In the genomic region with DNA sequence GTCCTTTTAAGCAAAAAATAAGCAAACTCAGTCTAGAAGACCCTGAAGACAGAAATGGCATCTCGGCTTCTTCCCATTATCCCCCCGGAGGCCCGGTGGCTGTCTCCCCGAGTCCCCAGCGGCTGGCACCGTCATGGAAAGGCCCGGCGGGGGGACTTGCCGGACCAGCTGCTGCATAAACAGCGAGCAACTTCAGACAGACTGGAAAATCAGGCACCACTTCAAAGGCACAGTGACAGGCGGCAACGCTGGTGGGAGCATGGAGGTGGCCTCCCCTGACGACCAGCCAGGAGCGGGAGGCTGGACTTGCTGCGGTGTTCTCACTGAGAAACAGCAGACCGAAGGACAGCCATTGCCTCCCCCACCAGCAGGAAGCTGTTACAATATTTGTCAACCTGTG, we compare ENCODE assay signal across 14 cellular contexts.
"Had no signal": no experiment of that assay in that cellular context is flagged by ENCODE, and none has a peak within 500 bp of the region (broad histone marks: within the 10 kb centered on the region; RNA-seq: fewer than 3 reads in every experiment).

No MANE protein-coding gene starts in this region.

- H3K27ac ChIP-seq: esophagus muscularis mucosa, lower lobe of right lung, spleen, stomach, thoracic aorta, upper lobe of right lung had no signal

- H3K4me1 ChIP-seq: esophagus muscularis mucosa, lower lobe of right lung, spleen, stomach, upper lobe of right lung had no signal

- ATAC-seq: activated CD8-positive, alpha-beta T cell treated with anti-CD3 and anti-CD28 coated beads, Interleukin-2, amount 10 ng/mL, durations not matched to agents 7 days and 5 days; left colon; lower lobe of right lung; sciatic nerve; upper lobe of right lung; WTC11 had no signal

- H3K4me3 ChIP-seq: esophagus muscularis mucosa, lower lobe of right lung, spleen, stomach, thoracic aorta, upper lobe of right lung had no signal

- H3K36me3 ChIP-seq: esophagus muscularis mucosa, lower lobe of right lung, spleen, stomach, thoracic aorta, upper lobe of right lung had no signal

- H3K9me3 ChIP-seq: esophagus muscularis mucosa, lower lobe of right lung, spleen, stomach, thoracic aorta, upper lobe of right lung had no signal

- DNase-seq: activated CD4-positive, alpha-beta T cell treated with anti-CD3 and anti-CD28 coated beads for 4 hours; activated CD8-positive, alpha-beta memory T cell treated with anti-CD3 and anti-CD28 coated beads, Interleukin-2, amount 50 U/mL, for 4 hours; activated CD8-positive, alpha-beta T cell treated with anti-CD3 and anti-CD28 coated beads, Interleukin-2, amount 10 ng/mL, durations not matched to agents 7 days and 5 days; activated effector memory CD4-positive, alpha-beta T cell treated with anti-CD3 and anti-CD28 coated beads, Interleukin-2, amount 50 U/mL, for 16 hours; activated T-cell treated with anti-CD3 and anti-CD28 coated beads, Interleukin-2, amount 50 U/mL, for 48 hours; left colon; lower lobe of right lung; spleen; stomach; upper lobe of right lung had no signal
